8 cellular contexts compared by ENCODE assay signal in genomic region chr18:8705280-8705940, GRCh38. TPM values are rescaled to one million over a fixed set of nuclear protein-coding genes. Genes with fewer than 3 reads are reported as not detected.
DNase-seq lines count a peak whose midpoint lies in the region; ATAC-seq and TF ChIP-seq lines count a peak whose summit lies in the region.

TSS of gene MTCL1 (plus strand) at chr18:8705556. CDS start at chr18:8705661, 105 bp downstream.

- peak within 1 kb of the TSS in 4 of 7 donors; percentile 51 to 72 (median 58) for H3K27ac Mint-ChIP-seq in CD14-positive monocyte

- H3K27me3 ChIP-seq in NT2/D1 (ENCODE audit: insufficient read depth, insufficient read length), result peaks cover 7% of the 10 kb centered on the region
- H3K27me3 ChIP-seq in right cardiac atrium (ENCODE audit: control insufficient read depth, insufficient read depth), result no peaks in the 10 kb centered on the region

- under 1% methylated on average over 108 of the region's 113 CpGs for WGBS in right cardiac atrium

- peaks cover 55 to 78% (median 68%) of the 10 kb centered on the region in 3 donors for H3K27me3 Mint-ChIP-seq in CD14-positive monocyte (ENCODE audit: low read depth in 3 of 3)

- H3K36me3 ChIP-seq in NT2/D1 (ENCODE audit: insufficient read depth, insufficient read length, low read length), result peaks cover 15% of the 10 kb centered on the region

- ATAC-seq in GM18907 (IDR thresholded peaks at IDR 0.05; ENCODE audit: unreplicated experiment), result peak; percentile 51
- peak; percentile 39 for ATAC-seq in HG03066 (IDR thresholded peaks at IDR 0.05; ENCODE audit: low read depth, unreplicated experiment)
- ATAC-seq in right cardiac atrium, result peak in 1 of 2 donors; percentile 10

- TF ChIP-seq CTCF in CD14-positive monocyte (IDR thresholded peaks at IDR 0.05), result no peak

- H3K27ac ChIP-seq in angular gyrus (ENCODE audit: low read depth, low read length) (peak within 1 kb of the TSS; percentile 93), right cardiac atrium (ENCODE audit: low read length) (peak within 1 kb of the TSS; percentile 59)

- H3K4me1 ChIP-seq in NT2/D1 (ENCODE audit: insufficient read depth, insufficient read length) (peaks cover 5% of the 10 kb centered on the region), right cardiac atrium (ENCODE audit: control insufficient read depth, insufficient read depth, low read length) (peaks cover 4% of the 10 kb centered on the region)

- peak within 1 kb of the TSS; percentile 92 to 97 for H3K4me3 Mint-ChIP-seq in CD14-positive monocyte

- H3K4me1 Mint-ChIP-seq in CD14-positive monocyte, result peaks cover 23% of the 10 kb centered on the region

- H3K4me3 ChIP-seq in NT2/D1 (ENCODE audit: insufficient read length, low read depth) (peak within 1 kb of the TSS; percentile 59), right cardiac atrium (ENCODE audit: low read length) (peak within 1 kb of the TSS; percentile 91)

- DNase-seq in CD14-positive monocyte (ENCODE audit: low spot score), result no peak
- DNase-seq in NT2/D1 (ENCODE audit: low read depth, low spot score), result no peak
- DNase-seq in right cardiac atrium, result peak; percentile 37 to 74 (median 73)
- DNase-seq in pulmonary artery endothelial cell (ENCODE audit: low read depth, low spot score), result no peak
- DNase-seq in NCI-H1930 (lab: John Stamatoyannopoulos, UW), result no peak

- intact Hi-C loops in CD14-positive monocyte (cut with micrococcal nuclease) (no loop called here), right cardiac atrium (cut with DNase I) (loop anchor here in 1 of 4 donors (10.0 kb wide), 1 partner anchor 99 kb away; no protein-coding TSS in a partner anchor)

- H3K9me3 ChIP-seq in NT2/D1 (ENCODE audit: insufficient read depth, low read length) (no peaks in the 10 kb centered on the region), right cardiac atrium (ENCODE audit: control insufficient read depth, low read length) (no peaks in the 10 kb centered on the region)

- H3K9me3 Mint-ChIP-seq in CD14-positive monocyte, result peaks cover 0 to 23% (median 11%) of the 10 kb centered on the region in 7 donors

- peak within 1 kb of the TSS; percentile 92 for H3K9ac ChIP-seq in NT2/D1 (ENCODE audit: insufficient read length, low read depth)

- H3K36me3 Mint-ChIP-seq in CD14-positive monocyte, result peaks cover 5 to 7% of the 10 kb centered on the region in 2 donors

RNA-seq across cellular contexts. Expression of gene MTCL1, which starts in this region (rescaled TPM):
- polyA plus RNA-seq in CD14-positive monocyte (not detected), right cardiac atrium (6.1 TPM)
- total RNA-seq in right cardiac atrium (1 to 10 TPM; 5.3 to 8.7 (median 6.9) TPM), pulmonary artery endothelial cell (17.5 and 28.5 TPM in 2 replicates)

Comparison
In these comparisons a context has a peak if more than half of its experiments do, and no peak if none do; other contexts are left out.
1. DNase-seq: peak in right cardiac atrium (3 of 3); none in CD14-positive monocyte (single experiment), NT2/D1 (single experiment), pulmonary artery endothelial cell (single experiment) and NCI-H1930 (0 of 2).